Comparison of ENCODE assay signal across 14 cellular contexts in genomic region chr3:128348805-128349531, GRCh38.
DNase-seq lines count a peak whose midpoint lies in the region; ATAC-seq and TF ChIP-seq lines count a peak whose summit lies in the region.
"Had no signal": no experiment of that assay in that cellular context is flagged by ENCODE, and none has a peak within 500 bp of the region (broad histone marks: within the 10 kb centered on the region; RNA-seq: fewer than 3 reads in every experiment).

No MANE protein-coding gene starts in this region.

- no peaks in the 10 kb centered on the region for H3K9me3 Mint-ChIP-seq in memory B cell
- H3K9me3 Mint-ChIP-seq: natural killer cell had no signal

- H3K27me3 Mint-ChIP-seq in memory B cell = no peaks in the 10 kb centered on the region

- DNase-seq in COR-L47 (lab: John Stamatoyannopoulos, UW) (peak; percentile 45), HT1080 (ENCODE audit: low read depth) (peak; percentile 53), memory B cell (ENCODE audit: low spot score in 2 of 2) (no peak), C1 segment of cervical spinal cord (lab: John Stamatoyannopoulos, UW) (no peak), cardiac septum (ENCODE audit: low spot score) (no peak)
- DNase-seq in activated CD4-positive, CD25-positive, alpha-beta regulatory T cell treated with anti-CD3 and anti-CD28 coated beads, Interleukin-2, amount 50 U/mL, for 72 hours = no peak
- DNase-seq: colonic mucosa, EL, heart right ventricle, natural killer cell, NCI-H187, SJCRH30 had no signal

- peak overlapping the region; percentile 99 for H3K27ac ChIP-seq in VCaP
- H3K27ac ChIP-seq: colonic mucosa, heart right ventricle, SJCRH30 had no signal

- ATAC-seq in memory B cell (ENCODE audit: low read depth) (no peak), HG02610 (IDR thresholded peaks at IDR 0.05; ENCODE audit: unreplicated experiment) (no peak)
- ATAC-seq: natural killer cell had no signal

- peaks cover 14% of the 10 kb centered on the region for H3K4me1 Mint-ChIP-seq in memory B cell

- H3K4me3 Mint-ChIP-seq in memory B cell = no peak overlapping the region
- H3K4me3 Mint-ChIP-seq: natural killer cell had no signal

- H3K27ac Mint-ChIP-seq in memory B cell = peak overlapping the region; percentile 25
- H3K27ac Mint-ChIP-seq: natural killer cell had no signal

- H3K36me3 Mint-ChIP-seq in memory B cell = peaks cover 7% of the 10 kb centered on the region
- H3K36me3 Mint-ChIP-seq: natural killer cell had no signal

- no peak for TF ChIP-seq CTCF in VCaP (conservative IDR thresholded peaks at IDR 0.05)

- intact Hi-C loops in cardiac septum (cut with DNase I) = loop anchor here (10.0 kb wide), 1 partner anchor 236 kb away; no protein-coding TSS in a partner anchor

Comparison
In these comparisons a context has a peak if more than half of its experiments do, and no peak if none do; other contexts are left out.
1. DNase-seq: peak in COR-L47 (single experiment) and HT1080 (single experiment); none in memory B cell (0 of 2), C1 segment of cervical spinal cord (0 of 14), activated CD4-positive, CD25-positive, alpha-beta regulatory T cell treated with anti-CD3 and anti-CD28 coated beads, Interleukin-2, amount 50 U/mL, for 72 hours (single experiment) and cardiac septum (single experiment).